8 cellular contexts compared by ENCODE assay signal in the genomic region with DNA sequence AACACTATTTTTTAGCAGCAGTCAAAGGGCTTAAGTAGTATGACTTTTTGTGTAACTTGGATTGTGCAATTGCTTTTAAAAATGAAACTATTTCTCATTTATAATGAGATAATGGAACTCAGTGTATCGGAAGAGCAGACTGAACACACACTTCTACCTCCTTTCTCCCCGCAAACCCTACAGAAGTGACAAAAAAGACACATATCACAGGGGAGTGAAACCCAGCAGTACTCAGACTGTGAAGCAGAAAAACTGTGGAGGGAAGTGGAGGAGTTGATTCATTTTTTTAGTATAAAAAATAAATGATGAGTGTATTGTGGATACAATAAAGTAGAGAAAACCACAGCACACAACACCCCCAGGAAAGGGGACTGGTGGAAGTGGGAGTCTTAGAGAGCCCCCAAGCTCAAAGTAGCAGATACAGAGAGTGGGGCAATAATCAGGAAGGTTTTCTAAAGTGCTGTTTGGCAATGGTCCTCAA. TPM values are rescaled to one million over a fixed set of nuclear protein-coding genes. Genes with fewer than 3 reads are reported as not detected.
DNase-seq lines count a peak whose midpoint lies in the region; ATAC-seq and TF ChIP-seq lines count a peak whose summit lies in the region.

No MANE protein-coding gene starts in this region.

- no TSS peak for BruUV-seq in MCF 10A (replicated peaks; lab: Mats Ljungman, UMichigan)

- H3K4ac ChIP-seq in mesendoderm (ENCODE audit: low read depth, low read length): no peak overlapping the region

- no peak overlapping the region for H2BK15ac ChIP-seq in mesendoderm (replicated peaks; ENCODE audit: low read depth)

- H4K8ac ChIP-seq in mesendoderm (ENCODE audit: low read depth, low read length): no peak overlapping the region

- peak overlapping the region; percentile 77 for H3K27ac Mint-ChIP-seq in MCF 10A (ENCODE audit: low read depth, unreplicated experiment)
- peak overlapping the region; percentile 37 for H3K27ac Mint-ChIP-seq in nephron progenitor cell

- no peaks in the 10 kb centered on the region for H3K36me3 ChIP-seq in mesendoderm (ENCODE audit: control insufficient read depth, insufficient read depth, low read length)

- no CpG with 5 or more reads among the region's 2 CpGs for WGBS in mesendoderm (ENCODE audit: extremely low coverage, insufficient coverage, low lambda C conversion rate)

- intact Hi-C loops in MCF 10A (cut with micrococcal nuclease): no loop called here

- no peaks in the 10 kb centered on the region for H3K27me3 Mint-ChIP-seq in MCF 10A (ENCODE audit: insufficient read depth, unreplicated experiment)
- H3K27me3 Mint-ChIP-seq in nephron progenitor cell (ENCODE audit: low read depth, poor library complexity): no peaks in the 10 kb centered on the region

- no peak overlapping the region for H3K27ac ChIP-seq in mesendoderm (ENCODE audit: low read depth, low read length)

- no peak overlapping the region for H3K56ac ChIP-seq in mesendoderm (ENCODE audit: low read length)

- H3K36me3 Mint-ChIP-seq in MCF 10A (ENCODE audit: insufficient read depth, unreplicated experiment) (peaks cover 18% of the 10 kb centered on the region), nephron progenitor cell (ENCODE audit: low read depth) (peaks cover 6% of the 10 kb centered on the region)

- H2BK120ac ChIP-seq in mesendoderm (ENCODE audit: low read depth, low read length): no peak overlapping the region

- no peak for TF ChIP-seq CTCF in GM13977 (IDR thresholded peaks at IDR 0.05; ENCODE audit: extremely low read depth, insufficient read depth, missing control alignments)
- no peak for TF ChIP-seq CTCF in MCF 10A (IDR thresholded peaks at IDR 0.05; ENCODE audit: unreplicated experiment)
- no peak for TF ChIP-seq CTCF in nephron progenitor cell (IDR thresholded peaks at IDR 0.05)

- H3K23ac ChIP-seq in mesendoderm (ENCODE audit: low read length): no peak overlapping the region

- no peaks in the 10 kb centered on the region for H3K9me3 Mint-ChIP-seq in MCF 10A (ENCODE audit: unreplicated experiment)
- H3K9me3 Mint-ChIP-seq in nephron progenitor cell: no peaks in the 10 kb centered on the region

- H3K4me1 Mint-ChIP-seq in MCF 10A (ENCODE audit: insufficient read depth, unreplicated experiment): peaks cover 43% of the 10 kb centered on the region
- peaks cover 18% of the 10 kb centered on the region for H3K4me1 Mint-ChIP-seq in nephron progenitor cell

- H3K4me1 ChIP-seq in mesendoderm (ENCODE audit: control insufficient read depth, low read depth, low read length): no peaks in the 10 kb centered on the region

- CTCF ChIA-PET in MCF 10A (lab: Yijun Ruan, JAX): interaction anchor here (0.6 to 1.6 kb wide), 4 partner anchors 10 to 311 kb away, joined by 3 to 4 read pairs (median 3); a partner anchor contains a TSS

- H3K18ac ChIP-seq in mesendoderm (ENCODE audit: low read length): no peak overlapping the region

- no peak overlapping the region for H2BK5ac ChIP-seq in mesendoderm (ENCODE audit: low read length)

- H3K4me3 ChIP-seq in mesendoderm (ENCODE audit: low read length): no peak overlapping the region

- POLR2A ChIA-PET in MCF 10A (lab: Yijun Ruan, JAX): interaction anchor here (0.7 to 3.9 kb wide), 11 partner anchors 10 to 176 kb away, joined by 3 to 42 read pairs (median 3); a partner anchor contains a TSS

- H3K9ac ChIP-seq in mesendoderm (ENCODE audit: low read length): no peak overlapping the region

- ATAC-seq in HG03095 (IDR thresholded peaks at IDR 0.05; ENCODE audit: unreplicated experiment): peak; percentile 48
- no peak for ATAC-seq in HG03378 (IDR thresholded peaks at IDR 0.05; ENCODE audit: unreplicated experiment)

- no peak overlapping the region for H2AK5ac ChIP-seq in mesendoderm (ENCODE audit: low read length)

- DNase-seq in GM13977 (ENCODE audit: low spot score): peak; percentile 23
- DNase-seq in MCF 10A (ENCODE audit: unreplicated experiment): no peak
- no peak for DNase-seq in nephron progenitor cell
- DNase-seq in H4 (ENCODE audit: low spot score): no peak
- DNase-seq in NCI-H2081 (lab: John Stamatoyannopoulos, UW): no peak
- no peak for DNase-seq in mesendoderm

- no peaks in the 10 kb centered on the region for H3K79me1 ChIP-seq in mesendoderm (ENCODE audit: low read length)

- H3K4me2 ChIP-seq in mesendoderm (ENCODE audit: low read length): no peak overlapping the region

- H3K79me2 ChIP-seq in mesendoderm (ENCODE audit: control insufficient read depth, insufficient read depth, low read length): no peaks in the 10 kb centered on the region

- H3K27me3 ChIP-seq in mesendoderm (ENCODE audit: insufficient read depth, low read length, poor library complexity): no peaks in the 10 kb centered on the region

- H4K5ac ChIP-seq in mesendoderm (ENCODE audit: low read length): no peak overlapping the region

- in situ Hi-C loops in GM13977 (cut with MboI; ENCODE audit: low pct_unique_long_range_greater_than_20kb, low sequenced_read_pairs, unreplicated experiment): loop anchor here (5.0 kb wide), 1 partner anchor 174 kb away; no protein-coding TSS in a partner anchor

- peak overlapping the region; percentile 57 for H3K4me3 Mint-ChIP-seq in MCF 10A (ENCODE audit: unreplicated experiment)
- H3K4me3 Mint-ChIP-seq in nephron progenitor cell: no peak overlapping the region

RNA-seq across cellular contexts. Expression of a gene that starts 9.7 kb away (rescaled TPM):
- total RNA-seq in MCF 10A (2022): 2.2 and 3.1 TPM in 2 replicates
- 3.7 and 8.9 TPM in 2 replicates for total RNA-seq in H4 (2014; rRNA removed; shearing (Covaris generic))
- 6.2 TPM for polyA plus RNA-seq in mesendoderm (2013, experiment 1 of 2)
- polyA plus RNA-seq in mesendoderm (2013, experiment 2 of 2): 6.5 TPM
